ENCODE assay signal across 17 cellular contexts in the genomic region with DNA sequence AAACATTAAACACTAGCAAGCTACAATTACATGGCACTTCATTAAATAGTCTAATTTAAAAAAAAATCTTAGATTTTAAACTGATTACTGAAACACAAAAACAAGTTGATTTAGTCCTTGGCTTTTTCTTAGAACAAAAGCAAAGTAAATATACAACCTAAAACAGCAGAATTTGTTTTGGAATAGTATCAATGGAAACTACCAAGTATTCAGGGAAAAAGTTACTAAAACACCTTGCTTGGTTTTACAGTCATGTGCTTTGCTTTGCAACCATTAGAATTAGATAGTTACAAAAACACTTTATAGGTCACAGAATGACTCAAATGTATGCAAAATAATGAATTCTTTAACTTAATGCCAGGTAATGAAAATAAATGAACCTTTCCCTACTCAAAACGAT.
"Had no signal": no experiment of that assay in that cellular context is flagged by ENCODE, and none has a peak within 500 bp of the region (broad histone marks: within the 10 kb centered on the region; RNA-seq: fewer than 3 reads in every experiment).

No MANE protein-coding gene starts in this region.

- H3K9me3 Mint-ChIP-seq: mesothelial cell of epicardium, naive B cell, type B pancreatic cell had no signal

- H3K36me3 Mint-ChIP-seq: type B pancreatic cell had no signal

- ATAC-seq: mucosa of descending colon had no signal

- H3K4me1 Mint-ChIP-seq: mesothelial cell of epicardium had no signal

- DNase-seq: dorsolateral prefrontal cortex; effector CD4-positive, alpha-beta T cell; mesenchymal stem cell; mucosa of descending colon; naive B cell; occipital lobe; ovary; right lobe of liver; small intestine; stimulated activated CD4-positive, alpha-beta T cell treated with anti-CD3 and anti-CD28 coated beads, Interleukin-15, amount 100 ng/mL, for 24 hours; stimulated activated CD4-positive, alpha-beta T cell treated with anti-CD3 and anti-CD28 coated beads, Interleukin-2, amount 100 ng/mL, for 48 hours; stimulated activated naive CD4-positive, alpha-beta T cell; substantia nigra; testis; tibial artery had no signal

- H3K4me1 ChIP-seq: testis, tibial artery had no signal

- H3K27ac Mint-ChIP-seq: mesothelial cell of epicardium, type B pancreatic cell had no signal

- H3K27me3 Mint-ChIP-seq: naive B cell, type B pancreatic cell had no signal

- H3K27ac ChIP-seq: ovary, right lobe of liver, testis, tibial artery had no signal

- H3K4me3 ChIP-seq: dorsolateral prefrontal cortex, mucosa of descending colon, ovary, right lobe of liver, testis, tibial artery had no signal

- H3K36me3 ChIP-seq: ovary, right lobe of liver had no signal

- H3K9me3 ChIP-seq: mucosa of descending colon, ovary, right lobe of liver, testis, tibial artery had no signal

- H3K27me3 ChIP-seq: dorsolateral prefrontal cortex, ovary, right lobe of liver, testis, tibial artery had no signal

- H3K4me3 Mint-ChIP-seq: mesothelial cell of epicardium, naive B cell, type B pancreatic cell had no signal
